Comparison of ENCODE assay signal across 8 cellular contexts in the genomic region with DNA sequence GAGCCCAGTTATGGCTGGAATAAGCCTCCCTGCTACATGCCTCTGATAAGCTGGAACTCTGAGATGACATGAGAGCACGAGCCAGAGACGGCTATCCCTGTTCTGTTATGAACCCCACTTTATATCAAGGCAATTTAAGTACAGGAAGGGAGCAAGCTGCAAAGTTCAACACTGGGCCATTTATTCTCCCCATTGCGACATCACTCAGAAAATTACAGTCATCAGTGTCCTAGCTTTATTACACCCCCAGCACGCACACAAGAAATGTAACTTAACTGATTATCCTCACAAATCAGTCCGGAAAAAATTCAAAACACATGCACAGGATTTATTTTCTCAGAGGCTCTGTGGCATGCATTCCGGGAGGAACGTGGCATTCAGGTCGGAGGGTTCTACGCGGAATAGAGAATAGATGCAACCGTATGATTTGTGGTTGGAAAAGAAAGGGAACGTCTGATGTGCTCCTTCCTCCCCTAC.
DNase-seq lines count a peak whose midpoint lies in the region; ATAC-seq and TF ChIP-seq lines count a peak whose summit lies in the region.

No MANE protein-coding gene starts in this region.

- in situ Hi-C loops in astrocyte of the cerebellum (cut with HindIII; ENCODE audit: low sequenced_read_pairs) = no loop called here

- ATAC-seq in right lobe of liver (peak in 1 of 4 donors; percentile 2), upper lobe of right lung (no peak)

- TF ChIP-seq RAD21 in Ishikawa (IDR thresholded peaks at IDR 0.05; ENCODE audit: low read depth) = no peak

- H3K9me3 ChIP-seq in right lobe of liver (no peaks in the 10 kb centered on the region), upper lobe of right lung (no peaks in the 10 kb centered on the region), SJCRH30 (replicated peaks) (no peaks in the 10 kb centered on the region)

- peaks cover 0 to 25% (median 2%) of the 10 kb centered on the region in 4 donors for H3K4me1 ChIP-seq in right lobe of liver
- peaks cover 32% of the 10 kb centered on the region for H3K4me1 ChIP-seq in upper lobe of right lung
- no peaks in the 10 kb centered on the region for H3K4me1 ChIP-seq in SJCRH30

- intact Hi-C loops in right lobe of liver (cut with DNase I) = loop anchor here in 1 of 2 donors (10.0 kb wide), 2 partner anchors 337 to 467 kb away; no protein-coding TSS in a partner anchor
- intact Hi-C loops in upper lobe of right lung (cut with DNase I) = loop anchor here (10.0 kb wide), 1 partner anchor 467 kb away; no protein-coding TSS in a partner anchor

- TF ChIP-seq EP300 in Ishikawa (IDR thresholded peaks at IDR 0.05; ENCODE audit: borderline replicate concordance) = no peak

- H3K36me3 ChIP-seq in right lobe of liver (peaks cover 0 to 11% (median 2%) of the 10 kb centered on the region in 4 donors), upper lobe of right lung (peaks cover 12% of the 10 kb centered on the region), SJCRH30 (no peaks in the 10 kb centered on the region)

- H3K27ac ChIP-seq in right lobe of liver (peak overlapping the region; percentile 45 to 99 (median 98)), upper lobe of right lung (peak overlapping the region; percentile 99), SJCRH30 (no peak overlapping the region)

- no peak for TF ChIP-seq POLR2A in right lobe of liver (IDR thresholded peaks at IDR 0.05)

- TF ChIP-seq CTCF in AG09309 (IDR thresholded peaks at IDR 0.05; ENCODE audit: control insufficient read depth, insufficient read depth, low read depth, low read length, missing control alignments) (no peak), astrocyte of the cerebellum (IDR thresholded peaks at IDR 0.05; ENCODE audit: low read depth, low read length, missing control alignments) (no peak), right lobe of liver (IDR thresholded peaks at IDR 0.05) (no peak), upper lobe of right lung (IDR thresholded peaks at IDR 0.05) (no peak)

- H3K4me3 ChIP-seq in AG09309 (ENCODE audit: control insufficient read depth, low read depth, low read length) (peak overlapping the region; percentile 50), astrocyte of the cerebellum (ENCODE audit: low read depth, low read length) (peak overlapping the region; percentile 24), right lobe of liver (peak overlapping the region; percentile 17 to 49 (median 31)), upper lobe of right lung (peak overlapping the region; percentile 66), SJCRH30 (no peak overlapping the region)

- peak; percentile 83 for DNase-seq in AG09309 (ENCODE audit: low read depth)
- no peak for DNase-seq in astrocyte of the cerebellum (ENCODE audit: low read depth)
- no peak for DNase-seq in right lobe of liver
- no peak for DNase-seq in upper lobe of right lung
- no peak for DNase-seq in SJCRH30
- DNase-seq in DMS79 treated with DMSO at 0.1 percent for 48 hours (lab: John Stamatoyannopoulos, UW) = no peak
- no peak for DNase-seq in islet precursor cell

- H3K27me3 ChIP-seq in right lobe of liver (no peaks in the 10 kb centered on the region), upper lobe of right lung (no peaks in the 10 kb centered on the region), SJCRH30 (no peaks in the 10 kb centered on the region)

- WGBS in right lobe of liver (ENCODE audit: insufficient coverage, low coverage, low lambda C conversion rate, missing lambda C conversion rate) = 48% methylated on average over 12 of the region's 12 CpGs

TF ChIP-seq in Ishikawa, 13 proteins besides CTCF, POLR2A, EP300 and RAD21:
- TF ChIP-seq REST (IDR thresholded peaks at IDR 0.05; ENCODE audit: low read depth) (no peak), CEBPB (IDR thresholded peaks at IDR 0.05) (0 out of 2 replicates have a peak, but pooled peaks have one; percentile 34)
